In genomic region chr5:141051526-141051876, GRCh38 we compare ENCODE assay signal across 10 cellular contexts. TPM values are rescaled to one million over a fixed set of nuclear protein-coding genes. Genes with fewer than 3 reads are reported as not detected.
DNase-seq lines count a peak whose midpoint lies in the region; ATAC-seq lines count a peak whose summit lies in the region.
"Had no signal": no experiment of that assay in that cellular context is flagged by ENCODE, and none has a peak within 500 bp of the region (broad histone marks: within the 10 kb centered on the region; RNA-seq: fewer than 3 reads in every experiment).

No MANE protein-coding gene starts in this region.

- no peaks in the 10 kb centered on the region for H3K9me3 ChIP-seq in ectodermal cell (ENCODE audit: control insufficient read depth, low read length)
- H3K9me3 ChIP-seq in naive thymus-derived CD4-positive, alpha-beta T cell (ENCODE audit: control insufficient read depth in 2 of 3, low read length in 3 of 3): no peaks in the 10 kb centered on the region

- peak overlapping the region; percentile 15 for H3K4me3 Mint-ChIP-seq in stimulated activated naive CD8-positive, alpha-beta T cell treated with anti-CD3 and anti-CD28 coated beads, Interleukin-15, Interleukin-2, amounts not matched to agents 100 ng/mL and 50 ng/mL, for 24 hours
- peak overlapping the region; percentile 17 to 90 (median 76) for H3K4me3 Mint-ChIP-seq in naive thymus-derived CD4-positive, alpha-beta T cell

- POLR2A ChIA-PET in naive thymus-derived CD4-positive, alpha-beta T cell (lab: Charles Lee): no interaction called here

- peaks cover 27% of the 10 kb centered on the region for H3K27me3 ChIP-seq in ectodermal cell (ENCODE audit: control insufficient read depth, insufficient read depth, low read length, poor library complexity, severe bottlenecking)
- peaks cover 0 to 4% of the 10 kb centered on the region in 2 donors for H3K27me3 ChIP-seq in naive thymus-derived CD4-positive, alpha-beta T cell (ENCODE audit: control insufficient read depth in 2 of 2, insufficient read depth in 2 of 2, low read length in 2 of 2)

- no peak for ATAC-seq in stimulated activated naive CD8-positive, alpha-beta T cell treated with anti-CD3 and anti-CD28 coated beads, Interleukin-15, Interleukin-2, amounts not matched to agents 100 U/mL and 50 U/mL, for 24 hours
- ATAC-seq in naive thymus-derived CD4-positive, alpha-beta T cell: no peak
- no peak for ATAC-seq in GM21390 (IDR thresholded peaks at IDR 0.05; ENCODE audit: unreplicated experiment)

- H3K4me1 ChIP-seq in ectodermal cell (ENCODE audit: control insufficient read depth, insufficient read depth, low read length): peaks cover 8% of the 10 kb centered on the region
- no peaks in the 10 kb centered on the region for H3K4me1 ChIP-seq in naive thymus-derived CD4-positive, alpha-beta T cell (ENCODE audit: control insufficient read depth in 2 of 2, insufficient read depth in 2 of 2, low read length in 2 of 2)

- intact Hi-C loops in naive thymus-derived CD4-positive, alpha-beta T cell (cut with micrococcal nuclease): no loop called here

- no peaks in the 10 kb centered on the region for H3K36me3 Mint-ChIP-seq in stimulated activated naive CD8-positive, alpha-beta T cell treated with anti-CD3 and anti-CD28 coated beads, Interleukin-15, Interleukin-2, amounts not matched to agents 100 ng/mL and 50 ng/mL, for 24 hours (ENCODE audit: low read depth)
- H3K36me3 Mint-ChIP-seq in naive thymus-derived CD4-positive, alpha-beta T cell: peaks cover 0 to 17% (median 7%) of the 10 kb centered on the region in 5 donors

- no peak for DNase-seq in stimulated activated naive CD8-positive, alpha-beta T cell treated with anti-CD3 and anti-CD28 coated beads, Interleukin-15, Interleukin-2, amounts not matched to agents 100 U/mL and 50 U/mL, for 24 hours
- DNase-seq in naive thymus-derived CD4-positive, alpha-beta T cell: no peak
- DNase-seq in RKO (ENCODE audit: low spot score): no peak
- DNase-seq in NCI-H1436 treated with DMSO at 0.1 percent for 48 hours (lab: John Stamatoyannopoulos, UW): no peak
- DNase-seq in NOMO-1 (lab: John Stamatoyannopoulos, UW; ENCODE audit: unreplicated experiment in 2 of 2): no peak
- DNase-seq: NCI-H1930 had no signal

- no peak overlapping the region for H3K27ac Mint-ChIP-seq in stimulated activated naive CD8-positive, alpha-beta T cell treated with anti-CD3 and anti-CD28 coated beads, Interleukin-15, Interleukin-2, amounts not matched to agents 100 ng/mL and 50 ng/mL, for 24 hours
- H3K27ac Mint-ChIP-seq in naive thymus-derived CD4-positive, alpha-beta T cell: no peak overlapping the region

- peaks cover 4% of the 10 kb centered on the region for H3K4me1 Mint-ChIP-seq in stimulated activated naive CD8-positive, alpha-beta T cell treated with anti-CD3 and anti-CD28 coated beads, Interleukin-15, Interleukin-2, amounts not matched to agents 100 ng/mL and 50 ng/mL, for 24 hours (ENCODE audit: low read depth)
- H3K4me1 Mint-ChIP-seq in naive thymus-derived CD4-positive, alpha-beta T cell: peaks cover 0 to 12% (median 7%) of the 10 kb centered on the region in 7 donors

- H3K36me3 ChIP-seq in ectodermal cell (ENCODE audit: control insufficient read depth, insufficient read depth, low read length): no peaks in the 10 kb centered on the region
- no peaks in the 10 kb centered on the region for H3K36me3 ChIP-seq in naive thymus-derived CD4-positive, alpha-beta T cell (ENCODE audit: control insufficient read depth in 2 of 3, insufficient read depth in 3 of 3, low read length in 3 of 3)

- peaks cover 16% of the 10 kb centered on the region for H3K9me3 Mint-ChIP-seq in stimulated activated naive CD8-positive, alpha-beta T cell treated with anti-CD3 and anti-CD28 coated beads, Interleukin-15, Interleukin-2, amounts not matched to agents 100 ng/mL and 50 ng/mL, for 24 hours
- peaks cover 4 to 63% (median 16%) of the 10 kb centered on the region in 11 donors for H3K9me3 Mint-ChIP-seq in naive thymus-derived CD4-positive, alpha-beta T cell

- H3K27me3 Mint-ChIP-seq in stimulated activated naive CD8-positive, alpha-beta T cell treated with anti-CD3 and anti-CD28 coated beads, Interleukin-15, Interleukin-2, amounts not matched to agents 100 ng/mL and 50 ng/mL, for 24 hours: peaks cover 50% of the 10 kb centered on the region
- H3K27me3 Mint-ChIP-seq in naive thymus-derived CD4-positive, alpha-beta T cell: peaks cover 0 to 72% (median 53%) of the 10 kb centered on the region in 5 donors

- no peak overlapping the region for H3K27ac ChIP-seq in ectodermal cell (ENCODE audit: insufficient read depth, low read depth, low read length, poor library complexity, severe bottlenecking)
- no peak overlapping the region for H3K27ac ChIP-seq in naive thymus-derived CD4-positive, alpha-beta T cell (ENCODE audit: low read depth, low read length)

- WGBS in ectodermal cell, 2 experiments: 4 to 6% methylated on average over 19 of the region's 19 CpGs

- peak overlapping the region; percentile 42 for H3K4me3 ChIP-seq in ectodermal cell (ENCODE audit: insufficient read depth, low read depth, low read length)
- no peak overlapping the region for H3K4me3 ChIP-seq in naive thymus-derived CD4-positive, alpha-beta T cell (ENCODE audit: low read length)

- CTCF ChIA-PET in naive thymus-derived CD4-positive, alpha-beta T cell (lab: Charles Lee): no interaction called here

RNA-seq across cellular contexts. Expression of gene PCDHB1, which starts 0.3 kb away (rescaled TPM):
- 0.13 TPM for polyA plus RNA-seq in ectodermal cell (2013, experiment 1 of 4)
- 0.05 TPM for polyA plus RNA-seq in ectodermal cell (2013, experiment 2 of 4)
- 0.11 TPM for polyA plus RNA-seq in ectodermal cell (2013, experiment 3 of 4)
- polyA plus RNA-seq in ectodermal cell (2013, experiment 4 of 4): 0.08 TPM
- total RNA-seq in naive thymus-derived CD4-positive, alpha-beta T cell: not detected
- polyA plus RNA-seq in naive thymus-derived CD4-positive, alpha-beta T cell: not detected
- total RNA-seq: activated CD8-positive, alpha-beta memory T cell treated with anti-CD3 and anti-CD28 coated beads for 36 hours had no signal

RNA-seq across cellular contexts. Expression of gene PCDHB2, which starts 42.9 kb away (rescaled TPM):
- polyA plus RNA-seq in ectodermal cell (2013, experiment 1 of 4): 32.6 TPM
- polyA plus RNA-seq in ectodermal cell (2013, experiment 2 of 4): 34.7 TPM
- 29.5 TPM for polyA plus RNA-seq in ectodermal cell (2013, experiment 3 of 4)
- 31.5 TPM for polyA plus RNA-seq in ectodermal cell (2013, experiment 4 of 4)
- total RNA-seq in naive thymus-derived CD4-positive, alpha-beta T cell: under 1 TPM in 4 of 5 experiments, not detected in 1; 0.34 to 0.97 (median 0.72) TPM
- not detected for polyA plus RNA-seq in naive thymus-derived CD4-positive, alpha-beta T cell
- total RNA-seq: activated CD8-positive, alpha-beta memory T cell treated with anti-CD3 and anti-CD28 coated beads for 36 hours had no signal

RNA-seq across cellular contexts. Expression of gene PCDHB3, which starts 48.8 kb away (rescaled TPM):
- polyA plus RNA-seq in ectodermal cell (2013, experiment 1 of 4): 3.5 TPM
- 4.6 TPM for polyA plus RNA-seq in ectodermal cell (2013, experiment 2 of 4)
- 2.6 TPM for polyA plus RNA-seq in ectodermal cell (2013, experiment 3 of 4)
- polyA plus RNA-seq in ectodermal cell (2013, experiment 4 of 4): 4.0 TPM
- total RNA-seq in naive thymus-derived CD4-positive, alpha-beta T cell: not detected
- not detected for polyA plus RNA-seq in naive thymus-derived CD4-positive, alpha-beta T cell
- total RNA-seq: activated CD8-positive, alpha-beta memory T cell treated with anti-CD3 and anti-CD28 coated beads for 36 hours had no signal
